In the genomic region with DNA sequence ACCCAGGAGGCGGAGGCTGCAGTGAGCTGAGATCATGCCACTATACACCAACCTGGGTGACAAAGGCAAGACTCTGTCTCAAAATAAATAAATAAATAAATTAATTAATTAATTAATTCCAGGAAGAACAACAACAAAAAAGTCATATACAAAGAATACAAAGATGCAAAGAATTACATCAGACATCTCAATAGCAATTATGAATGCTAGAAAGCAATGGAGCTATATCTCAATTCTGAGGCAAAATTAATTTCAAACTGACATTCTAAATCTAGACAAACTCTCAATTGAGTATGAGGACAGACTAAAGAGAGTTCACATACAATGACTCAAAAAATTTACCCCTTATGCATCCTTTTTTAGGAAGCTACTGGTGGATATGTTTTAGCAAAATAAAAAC, we compare ENCODE assay signal across 17 cellular contexts.
DNase-seq lines count a peak whose midpoint lies in the region; ATAC-seq, FAIRE-seq and TF ChIP-seq lines count a peak whose summit lies in the region.
"Had no signal": no experiment of that assay in that cellular context is flagged by ENCODE, and none has a peak within 500 bp of the region (broad histone marks: within the 10 kb centered on the region; RNA-seq: fewer than 3 reads in every experiment).

No MANE protein-coding gene starts in this region.

- TF ChIP-seq EP300 in HepG2 (IDR thresholded peaks at IDR 0.05; ENCODE audit: low read depth in 2 of 2, low read length in 2 of 2) (no peak), HepG2 (CRISPR knock-in tag; IDR thresholded peaks at IDR 0.05; ENCODE audit: borderline replicate concordance) (no peak), K562 (IDR thresholded peaks at IDR 0.05; ENCODE audit: low read length) (no peak)

- in situ Hi-C loops in HepG2 (cut with HindIII; ENCODE audit: extremely low pct_ligation_motif_present, low pct_unique_long_range_greater_than_20kb) (no loop called here), K562 (cut with MboI) (no loop called here)

- no peak for TF ChIP-seq RAD21 in HepG2 (CRISPR knock-in tag; IDR thresholded peaks at IDR 0.05)
- TF ChIP-seq RAD21 in K562 (CRISPR knock-in tag; conservative IDR thresholded peaks at IDR 0.05 in 1 of 2, IDR thresholded peaks at IDR 0.05 in 1 of 2): no peak

- FAIRE-seq in HepG2 (lab: Jason Lieb, UNC) (no peak), K562 (lab: Jason Lieb, UNC) (no peak)
- FAIRE-seq: D721Med, GM19239 had no signal

- no peaks in the 10 kb centered on the region for H3K36me3 ChIP-seq in HepG2 (replicated peaks in 1 of 2; ENCODE audit: control insufficient read depth in 1 of 2, insufficient read depth in 2 of 2, low read length in 2 of 2)
- H3K36me3 ChIP-seq in right lobe of liver: no peaks in the 10 kb centered on the region
- no peaks in the 10 kb centered on the region for H3K36me3 ChIP-seq in K562 (ENCODE audit: control insufficient read depth, insufficient read depth, low read length)

- H3K27ac ChIP-seq in HepG2 (ENCODE audit: extremely low read length, insufficient read depth, low read length) (no peak overlapping the region), right lobe of liver (no peak overlapping the region), K562 (ENCODE audit: extremely low read depth, low read depth, low read length) (no peak overlapping the region)
- H3K27ac ChIP-seq: 22Rv1 had no signal

- no peak overlapping the region for H3K4me3 ChIP-seq in HepG2 (replicated peaks in 1 of 3; ENCODE audit: insufficient read depth in 1 of 3, low read depth in 2 of 3, low read length in 3 of 3)
- H3K4me3 ChIP-seq in right lobe of liver: no peak overlapping the region
- H3K4me3 ChIP-seq in K562: no peak overlapping the region
- H3K4me3 ChIP-seq in foreskin fibroblast (ENCODE audit: low read depth in 1 of 2, low read length in 2 of 2): no peak overlapping the region

- DNase-seq in DMS53 (lab: John Stamatoyannopoulos, UW) (peak; percentile 1), DMS53 treated with DMSO at 0.1 percent for 48 hours (lab: John Stamatoyannopoulos, UW; ENCODE audit: unreplicated experiment) (no peak), HepG2 (ENCODE audit: low spot score) (no peak), right lobe of liver (no peak), K562 (ENCODE audit: extremely low read depth in 1 of 4, low spot score in 3 of 4) (no peak), foreskin fibroblast (no peak)
- no peak for DNase-seq in activated CD4-positive, alpha-beta T cell treated with anti-CD3 and anti-CD28 coated beads, Interleukin-2, amount 50 U/mL, for 4 hours
- DNase-seq: CD8-positive, alpha-beta T cell; COR-L47; DMS153; GF-D8; GOT3; H9 had no signal

- no peak overlapping the region for H3K9ac ChIP-seq in HepG2 (ENCODE audit: insufficient read depth, low read depth, low read length)
- H3K9ac ChIP-seq in K562 (ENCODE audit: insufficient read depth in 1 of 2, low read depth in 2 of 2, low read length in 2 of 2): no peak overlapping the region

- TF ChIP-seq CTCF in HepG2 (CRISPR knock-in tag; IDR thresholded peaks at IDR 0.05) (no peak), right lobe of liver (IDR thresholded peaks at IDR 0.05) (no peak), K562 (IDR thresholded peaks at IDR 0.05 in 2 of 3, conservative IDR thresholded peaks at IDR 0.05 in 1 of 3; ENCODE audit: insufficient read depth in 2 of 3, low read depth in 1 of 3, low read length in 3 of 3) (no peak), foreskin fibroblast (IDR thresholded peaks at IDR 0.05; ENCODE audit: low read depth, low read length) (no peak)

- peaks cover 17% of the 10 kb centered on the region for H3K9me3 ChIP-seq in HepG2 (ENCODE audit: low read length)
- H3K9me3 ChIP-seq in right lobe of liver: no peaks in the 10 kb centered on the region
- no peaks in the 10 kb centered on the region for H3K9me3 ChIP-seq in K562 (replicated peaks; ENCODE audit: control insufficient read depth, insufficient read depth, low read depth, low read length)

- H4K20me1 ChIP-seq in HepG2 (ENCODE audit: insufficient read depth, low read length): no peaks in the 10 kb centered on the region
- H4K20me1 ChIP-seq in K562 (replicated peaks; ENCODE audit: control insufficient read depth, insufficient read depth, low read length): no peaks in the 10 kb centered on the region

- no peak overlapping the region for H3K4me2 ChIP-seq in HepG2 (ENCODE audit: low read depth, low read length)
- H3K4me2 ChIP-seq in K562 (ENCODE audit: insufficient read depth, low read length): no peak overlapping the region

- CTCF ChIA-PET in HepG2 (lab: Yijun Ruan, JAX; ENCODE audit: low intra/inter-chr PET ratio, low total read pairs): no interaction called here
- CTCF ChIA-PET in K562 (lab: Yijun Ruan, JAX; ENCODE audit: low intra/inter-chr PET ratio): no interaction called here

- no peaks in the 10 kb centered on the region for H3K9me1 ChIP-seq in K562 (ENCODE audit: control insufficient read depth, insufficient read depth, low read length)

- POLR2A ChIA-PET in HepG2 (lab: Yijun Ruan, JAX): no interaction called here
- POLR2A ChIA-PET in K562 (lab: Yijun Ruan, JAX): interaction anchor here (1.1 to 1.8 kb wide), 2 partner anchors 9 to 70 kb away, joined by 3 to 7 read pairs; partner anchors contain the start of gene CTNNB1

- no peak overlapping the region for H2AFZ ChIP-seq in HepG2 (ENCODE audit: low read length)
- H2AFZ ChIP-seq in K562 (ENCODE audit: low read depth, low read length): no peak overlapping the region

- no peak for ATAC-seq in HepG2
- no peak for ATAC-seq in right lobe of liver
- ATAC-seq in K562: no peak
- no peak for ATAC-seq in HG02642 (IDR thresholded peaks at IDR 0.05; ENCODE audit: poor library complexity, unreplicated experiment)
- ATAC-seq: CD8-positive, alpha-beta T cell had no signal

- no peaks in the 10 kb centered on the region for H3K79me2 ChIP-seq in HepG2 (ENCODE audit: insufficient read depth, low read length)
- no peaks in the 10 kb centered on the region for H3K79me2 ChIP-seq in K562 (ENCODE audit: control insufficient read depth, insufficient read depth, low read length)

- intact Hi-C loops in HepG2 (cut with micrococcal nuclease; ENCODE audit: unreplicated experiment) (no loop called here), right lobe of liver (cut with DNase I) (no loop called here), K562 (cut with micrococcal nuclease) (no loop called here)

- BruUV-seq in HepG2 (replicated peaks; lab: Mats Ljungman, UMichigan): no TSS peak
- no TSS peak for BruUV-seq in K562 (replicated peaks; lab: Mats Ljungman, UMichigan)

- WGBS in HepG2 (ENCODE audit: low lambda C conversion rate): 45% methylated on average over 1 of the region's 1 CpG
- 100% methylated on average over 1 of the region's 1 CpG for WGBS in right lobe of liver (ENCODE audit: insufficient coverage, low coverage, low lambda C conversion rate, missing lambda C conversion rate)
- 12% methylated on average over 1 of the region's 1 CpG for WGBS in K562 (ENCODE audit: insufficient coverage, low coverage, missing lambda C conversion rate)

- H3K4me1 ChIP-seq in HepG2 (ENCODE audit: insufficient read depth, low read length) (no peaks in the 10 kb centered on the region), right lobe of liver (no peaks in the 10 kb centered on the region), K562 (replicated peaks in 1 of 2; ENCODE audit: control insufficient read depth in 2 of 2, insufficient read depth in 2 of 2, low read length in 2 of 2) (peaks cover 0 to 8% of the 10 kb centered on the region in 2 experiments; a peak in 3 of 5 replicates)

- H3K27me3 ChIP-seq in HepG2 (ENCODE audit: control insufficient read depth in 1 of 2, insufficient read depth in 2 of 2, low read length in 2 of 2) (peaks cover 0 to 15% of the 10 kb centered on the region in 2 experiments; a peak in 2 of 5 replicates), right lobe of liver (no peaks in the 10 kb centered on the region), K562 (ENCODE audit: control insufficient read depth in 2 of 2, insufficient read depth in 2 of 2, low read length in 2 of 2) (peaks cover 2 to 4% of the 10 kb centered on the region in 2 experiments; a peak in 1 of 5 replicates)

- no peak for TF ChIP-seq POLR2A in HepG2 (IDR thresholded peaks at IDR 0.05; ENCODE audit: insufficient read depth in 1 of 2, low read depth in 2 of 2, low read length in 2 of 2)
- no peak for TF ChIP-seq POLR2A in right lobe of liver (IDR thresholded peaks at IDR 0.05)
- no peak for TF ChIP-seq POLR2A in K562 (conservative IDR thresholded peaks at IDR 0.05)

TF ChIP-seq in HepG2, 621 proteins besides CTCF, POLR2A, EP300 and RAD21:
- peak; percentile 97 for TF ChIP-seq ZNF317 (CRISPR knock-in tag; IDR thresholded peaks at IDR 0.05)
- no peak for TF ChIP-seq ELF3 (CRISPR knock-in tag; IDR thresholded peaks at IDR 0.05)

TF ChIP-seq in K562, 482 proteins besides CTCF, POLR2A, EP300 and RAD21:
- TF ChIP-seq, protein P1, sequence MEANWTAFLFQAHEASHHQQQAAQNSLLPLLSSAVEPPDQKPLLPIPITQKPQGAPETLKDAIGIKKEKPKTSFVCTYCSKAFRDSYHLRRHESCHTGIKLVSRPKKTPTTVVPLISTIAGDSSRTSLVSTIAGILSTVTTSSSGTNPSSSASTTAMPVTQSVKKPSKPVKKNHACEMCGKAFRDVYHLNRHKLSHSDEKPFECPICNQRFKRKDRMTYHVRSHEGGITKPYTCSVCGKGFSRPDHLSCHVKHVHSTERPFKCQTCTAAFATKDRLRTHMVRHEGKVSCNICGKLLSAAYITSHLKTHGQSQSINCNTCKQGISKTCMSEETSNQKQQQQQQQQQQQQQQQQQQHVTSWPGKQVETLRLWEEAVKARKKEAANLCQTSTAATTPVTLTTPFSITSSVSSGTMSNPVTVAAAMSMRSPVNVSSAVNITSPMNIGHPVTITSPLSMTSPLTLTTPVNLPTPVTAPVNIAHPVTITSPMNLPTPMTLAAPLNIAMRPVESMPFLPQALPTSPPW (CRISPR knock-in tag; IDR thresholded peaks at IDR 0.05): no peak
- TF ChIP-seq TGIF2 (CRISPR knock-in tag; IDR thresholded peaks at IDR 0.05) (no peak), FIP1L1 (IDR thresholded peaks at IDR 0.05; ENCODE audit: low read depth, low read length, poor library complexity, severe bottlenecking) (no peak), TRIM24 (IDR thresholded peaks at IDR 0.05) (peak in 1 of 2 experiments; percentile 17; a peak in 1 of 4 replicates), GATAD2B (IDR thresholded peaks at IDR 0.05; ENCODE audit: borderline replicate concordance) (no peak), NCOR1 (IDR thresholded peaks at IDR 0.05) (no peak), FOXK1 (CRISPR knock-in tag; IDR thresholded peaks at IDR 0.05; ENCODE audit: borderline replicate concordance) (no peak), CBX3 (IDR thresholded peaks at IDR 0.05; ENCODE audit: borderline replicate concordance in 1 of 2, low read length in 2 of 2) (peak in 1 of 2 experiments; percentile 81; a peak in 1 of 3 replicates), NR2F6 (CRISPR knock-in tag; IDR thresholded peaks at IDR 0.05) (no peak), ARID2 (IDR thresholded peaks at IDR 0.05) (no peak), CBX5 (IDR thresholded peaks at IDR 0.05; ENCODE audit: borderline replicate concordance, low read depth) (0 out of 2 replicates have a peak, but pooled peaks have one; percentile 39), PHF8 (IDR thresholded peaks at IDR 0.05; ENCODE audit: borderline replicate concordance, low read length) (no peak), TRIM28 (IDR thresholded peaks at IDR 0.05) (0 out of 2 replicates have a peak, but pooled peaks have one; percentile 51)
